10 cellular contexts compared by ENCODE assay signal in genomic region chr3:48299746-48300361, GRCh38. TPM values are rescaled to one million over a fixed set of nuclear protein-coding genes. Genes with fewer than 3 reads are reported as not detected.
DNase-seq lines count a peak whose midpoint lies in the region; ATAC-seq and TF ChIP-seq lines count a peak whose summit lies in the region.
"Had no signal": no experiment of that assay in that cellular context is flagged by ENCODE, and none has a peak within 500 bp of the region (broad histone marks: within the 10 kb centered on the region; RNA-seq: fewer than 3 reads in every experiment).

No MANE protein-coding gene starts in this region.

- H3K27me3 ChIP-seq in CD4-positive, CD25-positive, alpha-beta regulatory T cell (ENCODE audit: control insufficient read depth, insufficient read depth, low read length), result no peaks in the 10 kb centered on the region
- no peaks in the 10 kb centered on the region for H3K27me3 ChIP-seq in IMR-90 (ENCODE audit: control insufficient read depth, insufficient read depth, low read length)
- no peaks in the 10 kb centered on the region for H3K27me3 ChIP-seq in breast epithelium
- H3K27me3 ChIP-seq in body of pancreas, result no peaks in the 10 kb centered on the region
- H3K27me3 ChIP-seq in ascending aorta, result no peaks in the 10 kb centered on the region

- H2BK20ac ChIP-seq in IMR-90 (ENCODE audit: low read depth, low read length), result no peak overlapping the region

- TF ChIP-seq RAD21 in IMR-90 (IDR thresholded peaks at IDR 0.05; ENCODE audit: low read length), result no peak

- H4K5ac ChIP-seq in IMR-90 (ENCODE audit: low read depth, low read length), result peak overlapping the region; percentile 92; the same call in 1 of the 2 replicates

- peaks cover 41 to 55% of the 10 kb centered on the region in 2 experiments for H3K79me1 ChIP-seq in IMR-90 (ENCODE audit: low read depth in 1 of 2, low read length in 2 of 2)

- POLR2A ChIA-PET in IMR-90 (lab: Charles Lee; ENCODE audit: unreplicated experiment), result no interaction called here

- dilution Hi-C loops in IMR-90 (cut with HindIII; ENCODE audit: low sequenced_read_pairs, unreplicated experiment), result no loop called here

- H2BK120ac ChIP-seq in IMR-90 (ENCODE audit: low read depth, low read length), result no peak overlapping the region

- H3K4ac ChIP-seq in IMR-90 (ENCODE audit: low read depth, low read length), result no peak overlapping the region

- no peak for ATAC-seq in CD4-positive, CD25-positive, alpha-beta regulatory T cell (ENCODE audit: low read depth in 2 of 2)
- ATAC-seq in IMR-90 (ENCODE audit: low read depth), result no peak
- no peak for ATAC-seq in natural killer cell treated with Interleukin-12 subunit alpha and Interleukin-12 subunit beta and Interleukin-15 and Interleukin-18, amount 100 ng/mL, for 72 hours
- no peak for ATAC-seq in HG03521 (IDR thresholded peaks at IDR 0.05; ENCODE audit: unreplicated experiment)
- no peak for ATAC-seq in body of pancreas

- peak overlapping the region; percentile 83 to 98 (median 92) for H3K4me3 Mint-ChIP-seq in CD4-positive, CD25-positive, alpha-beta regulatory T cell
- H3K4me3 Mint-ChIP-seq in natural killer cell treated with Interleukin-12 subunit alpha and Interleukin-12 subunit beta and Interleukin-15 and Interleukin-18, amount 100 ng/mL, for 72 hours, result peak overlapping the region; percentile 84

- intact Hi-C loops in IMR-90 (cut with micrococcal nuclease), result no loop called here
- intact Hi-C loops in breast epithelium (cut with DNase I; ENCODE audit: low total_unique reads), result loop anchor here (2.0 kb wide), 1 partner anchor 65 kb away; no protein-coding TSS in a partner anchor
- intact Hi-C loops in body of pancreas (cut with DNase I), result no loop called here
- intact Hi-C loops in ascending aorta (cut with DNase I), result loop anchor here (2.0 to 5.0 kb wide), 2 partner anchors 27 to 137 kb away; no protein-coding TSS in a partner anchor

- no peaks in the 10 kb centered on the region for H4K20me1 ChIP-seq in IMR-90 (ENCODE audit: insufficient read depth, low read length)

- peaks cover 19% of the 10 kb centered on the region for H3K36me3 Mint-ChIP-seq in CD4-positive, CD25-positive, alpha-beta regulatory T cell
- peaks cover 14% of the 10 kb centered on the region for H3K36me3 Mint-ChIP-seq in natural killer cell treated with Interleukin-12 subunit alpha and Interleukin-12 subunit beta and Interleukin-15 and Interleukin-18, amount 100 ng/mL, for 72 hours

- no peak overlapping the region; the same call in 1 of the 2 replicates for H3K4me2 ChIP-seq in IMR-90 (ENCODE audit: low read depth, low read length)

- no peak for TF ChIP-seq CTCF in IMR-90 (conservative IDR thresholded peaks at IDR 0.05; ENCODE audit: low read depth, low read length)
- TF ChIP-seq CTCF in breast epithelium (IDR thresholded peaks at IDR 0.05), result no peak
- no peak for TF ChIP-seq CTCF in body of pancreas (IDR thresholded peaks at IDR 0.05)
- no peak for TF ChIP-seq CTCF in ascending aorta (IDR thresholded peaks at IDR 0.05)

- peaks cover 23% of the 10 kb centered on the region; the same call in 1 of the 2 replicates for H3K9me1 ChIP-seq in IMR-90 (ENCODE audit: insufficient read depth, low read length)

- H3K14ac ChIP-seq in IMR-90 (replicated peaks; ENCODE audit: low read depth, low read length), result peak overlapping the region; percentile 97; the same call in 1 of the 2 replicates

- in situ Hi-C loops in IMR-90 (cut with MboI; ENCODE audit: low sequenced_read_pairs), result no loop called here

- no peak overlapping the region for H3K9ac ChIP-seq in IMR-90 (ENCODE audit: low read depth, low read length)

- CTCF ChIA-PET in IMR-90 (lab: Yijun Ruan, JAX), result no interaction called here

- no TSS peak for BruUV-seq in IMR-90 (replicated peaks; lab: Mats Ljungman, UMichigan)

- no peak overlapping the region for H2BK15ac ChIP-seq in IMR-90 (ENCODE audit: low read depth, low read length)

- TF ChIP-seq POLR2A in IMR-90 (IDR thresholded peaks at IDR 0.05; ENCODE audit: low read depth, low read length), result no peak
- TF ChIP-seq POLR2A in breast epithelium (IDR thresholded peaks at IDR 0.05), result no peak
- TF ChIP-seq POLR2A in body of pancreas (IDR thresholded peaks at IDR 0.05), result no peak

- peaks cover 7 to 51% (median 25%) of the 10 kb centered on the region in 4 donors for H3K4me1 Mint-ChIP-seq in CD4-positive, CD25-positive, alpha-beta regulatory T cell
- H3K4me1 Mint-ChIP-seq in natural killer cell treated with Interleukin-12 subunit alpha and Interleukin-12 subunit beta and Interleukin-15 and Interleukin-18, amount 100 ng/mL, for 72 hours (ENCODE audit: low read depth in 2 of 2), result peaks cover 42 to 48% of the 10 kb centered on the region in 2 donors

- H2BK5ac ChIP-seq in IMR-90 (ENCODE audit: low read depth, low read length, poor library complexity, severe bottlenecking), result no peak overlapping the region

- peak overlapping the region; percentile 91 to 97 (median 95) for H3K27ac Mint-ChIP-seq in CD4-positive, CD25-positive, alpha-beta regulatory T cell
- H3K27ac Mint-ChIP-seq in natural killer cell treated with Interleukin-12 subunit alpha and Interleukin-12 subunit beta and Interleukin-15 and Interleukin-18, amount 100 ng/mL, for 72 hours, result peak overlapping the region; percentile 72 to 87

- H3K4me1 ChIP-seq in CD4-positive, CD25-positive, alpha-beta regulatory T cell (ENCODE audit: control insufficient read depth, insufficient read depth, low read length, poor library complexity, severe bottlenecking), result peaks cover 23% of the 10 kb centered on the region
- H3K4me1 ChIP-seq in IMR-90 (ENCODE audit: control insufficient read depth, insufficient read depth, low read length) (peaks cover 4% of the 10 kb centered on the region), breast epithelium (no peaks in the 10 kb centered on the region), body of pancreas (peaks cover 48% of the 10 kb centered on the region), ascending aorta (peaks cover 0 to 8% of the 10 kb centered on the region in 2 donors)

- peak overlapping the region; percentile 95 to 100 for H4K8ac ChIP-seq in IMR-90 (ENCODE audit: low read depth in 2 of 2, low read length in 2 of 2)

- no peak overlapping the region for H4K91ac ChIP-seq in IMR-90 (ENCODE audit: insufficient read depth, low read depth, low read length)

- no peak overlapping the region for H3K56ac ChIP-seq in IMR-90 (ENCODE audit: extremely low read depth, insufficient read depth, low read length)

- no peaks in the 10 kb centered on the region for H3K27me3 Mint-ChIP-seq in CD4-positive, CD25-positive, alpha-beta regulatory T cell
- peaks cover 0 to under 1% of the 10 kb centered on the region in 2 donors for H3K27me3 Mint-ChIP-seq in natural killer cell treated with Interleukin-12 subunit alpha and Interleukin-12 subunit beta and Interleukin-15 and Interleukin-18, amount 100 ng/mL, for 72 hours

- H3K27ac ChIP-seq in CD4-positive, CD25-positive, alpha-beta regulatory T cell (ENCODE audit: insufficient read depth, low read length, poor library complexity, severe bottlenecking), result peak overlapping the region; percentile 85
- H3K27ac ChIP-seq in IMR-90 (ENCODE audit: insufficient read depth, low read length) (no peak overlapping the region), breast epithelium (peak overlapping the region in 1 of 2 donors; percentile 99), body of pancreas (no peak overlapping the region), ascending aorta (no peak overlapping the region)

- no peak overlapping the region; the same call in 1 of the 2 replicates for H2AK5ac ChIP-seq in IMR-90 (ENCODE audit: low read depth, low read length)

- H3K9me3 ChIP-seq in CD4-positive, CD25-positive, alpha-beta regulatory T cell (ENCODE audit: control insufficient read depth in 2 of 2, low read length in 2 of 2), result no peaks in the 10 kb centered on the region
- H3K9me3 ChIP-seq in IMR-90 (ENCODE audit: control insufficient read depth, insufficient read depth, low read length), result no peaks in the 10 kb centered on the region
- no peaks in the 10 kb centered on the region for H3K9me3 ChIP-seq in breast epithelium
- no peaks in the 10 kb centered on the region for H3K9me3 ChIP-seq in body of pancreas
- no peaks in the 10 kb centered on the region for H3K9me3 ChIP-seq in ascending aorta

- H2AFZ ChIP-seq in IMR-90 (replicated peaks; ENCODE audit: low read length, poor library complexity), result no peak overlapping the region

- H3K18ac ChIP-seq in IMR-90 (ENCODE audit: low read depth, low read length), result no peak overlapping the region

- no peak overlapping the region for H3K23ac ChIP-seq in IMR-90 (ENCODE audit: low read depth, low read length)

- H3K9me3 Mint-ChIP-seq in CD4-positive, CD25-positive, alpha-beta regulatory T cell, result peaks cover 0 to 2% (median 0%) of the 10 kb centered on the region in 7 donors
- no peaks in the 10 kb centered on the region for H3K9me3 Mint-ChIP-seq in natural killer cell treated with Interleukin-12 subunit alpha and Interleukin-12 subunit beta and Interleukin-15 and Interleukin-18, amount 100 ng/mL, for 72 hours

- H3K36me3 ChIP-seq in CD4-positive, CD25-positive, alpha-beta regulatory T cell (ENCODE audit: control insufficient read depth, insufficient read depth, low read length), result peaks cover 27% of the 10 kb centered on the region
- H3K36me3 ChIP-seq in IMR-90 (ENCODE audit: control insufficient read depth, insufficient read depth, low read length) (peaks cover 22% of the 10 kb centered on the region), breast epithelium (no peaks in the 10 kb centered on the region), body of pancreas (replicated peaks in 1 of 2; ENCODE audit: insufficient read depth in 1 of 2, low read depth in 2 of 2) (peaks cover 1 to 4% of the 10 kb centered on the region in 2 donors), ascending aorta (peaks cover 25 to 34% of the 10 kb centered on the region in 2 donors)

- no peak overlapping the region for H2AK9ac ChIP-seq in IMR-90 (replicated peaks; ENCODE audit: low read depth, low read length, poor library complexity)

- WGBS in IMR-90 (ENCODE audit: extremely low coverage in 2 of 2, insufficient read length in 1 of 2), 2 experiments, result 90 to 100% methylated on average over 1 to 2 of the region's 5 CpGs
- WGBS in body of pancreas, 2 donors, result 84 to 94% methylated on average over 5 of the region's 5 CpGs

- no peak for DNase-seq in CD4-positive, CD25-positive, alpha-beta regulatory T cell
- no peak for DNase-seq in IMR-90
- DNase-seq in breast epithelium (ENCODE audit: low spot score in 2 of 2), result no peak
- DNase-seq in natural killer cell treated with Interleukin-12 subunit alpha and Interleukin-12 subunit beta and Interleukin-15 and Interleukin-18, amount 100 ng/mL, for 72 hours (ENCODE audit: low spot score), result no peak
- no peak for DNase-seq in body of pancreas
- no peak for DNase-seq in ascending aorta (ENCODE audit: low spot score in 2 of 2)
- DNase-seq in HK-2 (ENCODE audit: unreplicated experiment), result no peak

- H3K4me3 ChIP-seq in CD4-positive, CD25-positive, alpha-beta regulatory T cell (ENCODE audit: low read depth, low read length), result peak overlapping the region; percentile 60
- no peak overlapping the region for H3K4me3 ChIP-seq in IMR-90 (ENCODE audit: insufficient read depth, low read depth, low read length)
- H3K4me3 ChIP-seq in breast epithelium, result peak overlapping the region in 2 of 3 donors; percentile 85 to 90
- no peak overlapping the region for H3K4me3 ChIP-seq in body of pancreas
- peak overlapping the region in 1 of 2 donors; percentile 91 for H3K4me3 ChIP-seq in ascending aorta

RNA-seq across cellular contexts. Expression of gene NME6, which starts 1.3 kb away (rescaled TPM):
- total RNA-seq in CD4-positive, CD25-positive, alpha-beta regulatory T cell, result 12.6 TPM
- polyA plus RNA-seq in CD4-positive, CD25-positive, alpha-beta regulatory T cell, result 10 to 100 TPM; 63.8 to 68.6 (median 65.0) TPM
- total RNA-seq in IMR-90 (2012; rRNA removed) (15.6 and 23.3 TPM in 2 replicates), breast epithelium (10 to 100 TPM; 24.6 to 38.5 (median 34.1) TPM), body of pancreas (10 to 100 TPM; 22.1 to 33.9 TPM), ascending aorta (11.0 TPM)
- polyA plus RNA-seq in IMR-90 (2012; rRNA removed), result 23.0 and 24.8 TPM in 2 replicates
- polyA plus RNA-seq in IMR-90 (2012; cell fraction: cytosol; rRNA removed), result 20.1 and 28.6 TPM in 2 replicates
- 9.1 and 11.1 TPM in 2 replicates for polyA plus RNA-seq in IMR-90 (2012; cell fraction: nucleus; rRNA removed; ENCODE audit: low replicate concordance)
- 10 to 100 TPM; 35.7 to 48.9 TPM for total RNA-seq in natural killer cell treated with Interleukin-12 subunit alpha and Interleukin-12 subunit beta and Interleukin-15 and Interleukin-18, amount 100 ng/mL, for 72 hours

RNA-seq across cellular contexts. Expression of gene SPINK8, which starts 33.6 kb away (rescaled TPM):
- total RNA-seq in CD4-positive, CD25-positive, alpha-beta regulatory T cell, result not detected
- not detected for polyA plus RNA-seq in CD4-positive, CD25-positive, alpha-beta regulatory T cell
- total RNA-seq in IMR-90 (2012; rRNA removed), result not detected in 2 replicates
- not detected in 2 replicates for polyA plus RNA-seq in IMR-90 (2012; rRNA removed)
- not detected in 2 replicates for polyA plus RNA-seq in IMR-90 (2012; cell fraction: cytosol; rRNA removed)
- not detected in 2 replicates for polyA plus RNA-seq in IMR-90 (2012; cell fraction: nucleus; rRNA removed; ENCODE audit: low replicate concordance)
- not detected for total RNA-seq in breast epithelium
- not detected for total RNA-seq in natural killer cell treated with Interleukin-12 subunit alpha and Interleukin-12 subunit beta and Interleukin-15 and Interleukin-18, amount 100 ng/mL, for 72 hours
- total RNA-seq in body of pancreas, result not detected
- total RNA-seq in ascending aorta, result not detected
- total RNA-seq: liver had no signal
- polyA plus RNA-seq: adipose tissue, liver had no signal

RNA-seq across cellular contexts. Expression of gene ZNF589, which starts 59.0 kb away (rescaled TPM):
- total RNA-seq in CD4-positive, CD25-positive, alpha-beta regulatory T cell, result 33.4 TPM
- 1 to 10 TPM; 2.9 to 6.4 (median 4.8) TPM for polyA plus RNA-seq in CD4-positive, CD25-positive, alpha-beta regulatory T cell
- total RNA-seq in IMR-90 (2012; rRNA removed), result 3.9 and 4.7 TPM in 2 replicates
- polyA plus RNA-seq in IMR-90 (2012; rRNA removed), result 3.3 and 4.4 TPM in 2 replicates
- polyA plus RNA-seq in IMR-90 (2012; cell fraction: cytosol; rRNA removed), result 0.65 and 1.8 TPM in 2 replicates
- 4.2 and 21.1 TPM in 2 replicates for polyA plus RNA-seq in IMR-90 (2012; cell fraction: nucleus; rRNA removed; ENCODE audit: low replicate concordance)
- total RNA-seq in breast epithelium, result 10 to 100 TPM; 16.1 to 18.4 (median 17.6) TPM
- total RNA-seq in natural killer cell treated with Interleukin-12 subunit alpha and Interleukin-12 subunit beta and Interleukin-15 and Interleukin-18, amount 100 ng/mL, for 72 hours, result 10 to 100 TPM; 23.9 to 51.3 TPM
- total RNA-seq in body of pancreas, result 10 to 100 TPM in 1 of 2 donors, 1 to 10 TPM in 1; 8.6 to 40.9 TPM
- total RNA-seq in ascending aorta, result 3.7 TPM

Comparison
In these comparisons a context has a peak if more than half of its experiments do, and no peak if none do; other contexts are left out.
1. H3K4me3 ChIP-seq: peak in CD4-positive, CD25-positive, alpha-beta regulatory T cell (single experiment) and breast epithelium (2 of 3); none in IMR-90 (single experiment) and body of pancreas (0 of 2).
2. intact Hi-C loops: an anchor here in breast epithelium (2.0 kb wide) and ascending aorta (2.0 to 5.0 kb wide); none called in IMR-90 and body of pancreas.